Comparison of ENCODE assay signal across 11 cellular contexts in genomic region chr19:2233601-2234280, GRCh38. TPM values are rescaled to one million over a fixed set of nuclear protein-coding genes. Genes with fewer than 3 reads are reported as not detected.
A peak's percentile ranks its signal among the peaks of the same experiment; 100 is the strongest.
DNase-seq lines count a peak whose midpoint lies in the region; ATAC-seq, FAIRE-seq and TF ChIP-seq lines count a peak whose summit lies in the region.
"Had no signal": no experiment of that assay in that cellular context is flagged by ENCODE, and none has a peak within 500 bp of the region (broad histone marks: within the 10 kb centered on the region; RNA-seq: fewer than 3 reads in every experiment).

No MANE protein-coding gene starts in this region.

- H3K4ac ChIP-seq in IMR-90 (ENCODE audit: low read depth, low read length) = no peak overlapping the region

- H3K18ac ChIP-seq in IMR-90 (ENCODE audit: low read depth, low read length) = no peak overlapping the region

- H2AK9ac ChIP-seq in IMR-90 (replicated peaks; ENCODE audit: low read depth, low read length, poor library complexity) = peak overlapping the region; percentile 33

- H3K9me3 ChIP-seq in CD8-positive, alpha-beta memory T cell (ENCODE audit: low read length) = no peaks in the 10 kb centered on the region
- H3K9me3 ChIP-seq in IMR-90 (ENCODE audit: control insufficient read depth, insufficient read depth, low read length) (no peaks in the 10 kb centered on the region), astrocyte (ENCODE audit: insufficient read depth, low read depth, low read length) (no peaks in the 10 kb centered on the region)

- no peak overlapping the region for H3K23ac ChIP-seq in IMR-90 (ENCODE audit: low read depth, low read length)

- H2BK120ac ChIP-seq in IMR-90 (ENCODE audit: low read depth, low read length) = no peak overlapping the region

- FAIRE-seq in astrocyte (lab: Jason Lieb, UNC) = no peak

- POLR2A ChIA-PET in CD8-positive, alpha-beta memory T cell (lab: Charles Lee) = interaction anchor here (0.5 kb wide), 1 partner anchor 1457 kb away, joined by 3 read pairs; no protein-coding TSS in a partner anchor
- POLR2A ChIA-PET in IMR-90 (lab: Charles Lee; ENCODE audit: unreplicated experiment) = no interaction called here

- H3K36me3 ChIP-seq in CD8-positive, alpha-beta memory T cell (ENCODE audit: insufficient read depth, low read length) = peaks cover 6% of the 10 kb centered on the region
- peaks cover 45% of the 10 kb centered on the region for H3K36me3 ChIP-seq in IMR-90 (ENCODE audit: control insufficient read depth, insufficient read depth, low read length)
- H3K36me3 ChIP-seq in astrocyte (ENCODE audit: insufficient read depth, low read length) = peaks cover 12% of the 10 kb centered on the region

- H2AK5ac ChIP-seq in IMR-90 (ENCODE audit: low read depth, low read length) = no peak overlapping the region

- no peak for TF ChIP-seq CTCF in IMR-90 (conservative IDR thresholded peaks at IDR 0.05; ENCODE audit: low read depth, low read length)
- TF ChIP-seq CTCF in astrocyte (IDR thresholded peaks at IDR 0.05; ENCODE audit: insufficient read depth, low read depth, low read length) = no peak
- no peak for TF ChIP-seq CTCF in nephron progenitor cell (IDR thresholded peaks at IDR 0.05)

- H3K4me1 ChIP-seq in CD8-positive, alpha-beta memory T cell (ENCODE audit: insufficient read depth, low read length) = peaks cover 33% of the 10 kb centered on the region
- H3K4me1 ChIP-seq in IMR-90 (ENCODE audit: control insufficient read depth, insufficient read depth, low read length) = peaks cover 12% of the 10 kb centered on the region
- H3K4me1 ChIP-seq in astrocyte (ENCODE audit: insufficient read depth, low read length) = peaks cover 40% of the 10 kb centered on the region

- H3K4me3 ChIP-seq in CD8-positive, alpha-beta memory T cell (ENCODE audit: low read length) = no peak overlapping the region
- H3K4me3 ChIP-seq in IMR-90 (ENCODE audit: insufficient read depth, low read depth, low read length) = no peak overlapping the region
- H3K4me3 ChIP-seq in astrocyte (ENCODE audit: insufficient read depth, low read depth, low read length) = no peak overlapping the region

- no peak overlapping the region for H3K14ac ChIP-seq in IMR-90 (replicated peaks; ENCODE audit: low read depth, low read length)

- peaks cover 32 to 50% (median 36%) of the 10 kb centered on the region in 3 donors for H3K4me1 Mint-ChIP-seq in CD8-positive, alpha-beta memory T cell
- H3K4me1 Mint-ChIP-seq in astrocyte (ENCODE audit: low read depth, unreplicated experiment) = peaks cover 18% of the 10 kb centered on the region
- peaks cover 36% of the 10 kb centered on the region for H3K4me1 Mint-ChIP-seq in nephron progenitor cell

- H3K27ac Mint-ChIP-seq in CD8-positive, alpha-beta memory T cell = peak overlapping the region in 5 of 8 donors; percentile 39 to 91 (median 75)
- H3K27ac Mint-ChIP-seq in astrocyte (ENCODE audit: unreplicated experiment) (no peak overlapping the region), nephron progenitor cell (peak overlapping the region; percentile 48)

- no peak overlapping the region for H2BK20ac ChIP-seq in IMR-90 (ENCODE audit: low read depth, low read length)

- H4K91ac ChIP-seq in IMR-90 (ENCODE audit: insufficient read depth, low read depth, low read length) = no peak overlapping the region

- no peak overlapping the region for H3K56ac ChIP-seq in IMR-90 (ENCODE audit: extremely low read depth, insufficient read depth, low read length)

- H3K36me3 Mint-ChIP-seq in CD8-positive, alpha-beta memory T cell = peaks cover 0 to 71% (median 4%) of the 10 kb centered on the region in 3 donors
- H3K36me3 Mint-ChIP-seq in astrocyte (ENCODE audit: low read depth, unreplicated experiment) = peaks cover 3% of the 10 kb centered on the region
- peaks cover 10% of the 10 kb centered on the region for H3K36me3 Mint-ChIP-seq in nephron progenitor cell (ENCODE audit: low read depth)

- no peak overlapping the region for H3K27ac ChIP-seq in CD8-positive, alpha-beta memory T cell (ENCODE audit: low read depth, low read length)
- H3K27ac ChIP-seq in IMR-90 (ENCODE audit: insufficient read depth, low read length) (no peak overlapping the region), astrocyte (ENCODE audit: low read depth, low read length) (no peak overlapping the region)

- dilution Hi-C loops in IMR-90 (cut with HindIII; ENCODE audit: low sequenced_read_pairs, unreplicated experiment) = no loop called here

- H3K4me2 ChIP-seq in IMR-90 (ENCODE audit: low read depth, low read length) (no peak overlapping the region), astrocyte (ENCODE audit: low read length) (peak overlapping the region; percentile 93)

- no peaks in the 10 kb centered on the region for H3K9me3 Mint-ChIP-seq in CD8-positive, alpha-beta memory T cell
- H3K9me3 Mint-ChIP-seq in astrocyte (ENCODE audit: unreplicated experiment) (no peaks in the 10 kb centered on the region), nephron progenitor cell (no peaks in the 10 kb centered on the region)

- WGBS in IMR-90 (ENCODE audit: extremely low coverage in 2 of 2, insufficient read length in 1 of 2), 2 experiments = 88% methylated on average over 19 of the region's 25 CpGs; no CpG with 5 or more reads in 1 of the 2 experiments

- H3K9ac ChIP-seq in IMR-90 (ENCODE audit: low read depth, low read length) = no peak overlapping the region
- peak overlapping the region; percentile 28 for H3K9ac ChIP-seq in astrocyte (ENCODE audit: low read length)

- H3K79me1 ChIP-seq in IMR-90 (ENCODE audit: low read depth in 1 of 2, low read length in 2 of 2) = peaks cover 9 to 56% of the 10 kb centered on the region in 2 experiments

- in situ Hi-C loops in IMR-90 (cut with MboI; ENCODE audit: low sequenced_read_pairs) = no loop called here

- no peak for ATAC-seq in IMR-90 (ENCODE audit: low read depth)

- no peak overlapping the region for H2BK5ac ChIP-seq in IMR-90 (ENCODE audit: low read depth, low read length, poor library complexity, severe bottlenecking)

- no peak for DNase-seq in CD8-positive, alpha-beta memory T cell
- DNase-seq in IMR-90 (no peak), astrocyte (ENCODE audit: low read depth) (no peak), nephron progenitor cell (no peak), NCI-H1105 (lab: John Stamatoyannopoulos, UW) (no peak), NCI-H1694 (lab: John Stamatoyannopoulos, UW) (no peak), NCI-H526 (lab: John Stamatoyannopoulos, UW) (no peak)
- DNase-seq: NCI-H2107 had no signal

- intact Hi-C loops in IMR-90 (cut with micrococcal nuclease) = no loop called here

- TF ChIP-seq RAD21 in IMR-90 (IDR thresholded peaks at IDR 0.05; ENCODE audit: low read length) = no peak

- no peak overlapping the region for H4K8ac ChIP-seq in IMR-90 (ENCODE audit: low read depth in 2 of 2, low read length in 2 of 2)

- H4K20me1 ChIP-seq in IMR-90 (ENCODE audit: insufficient read depth, low read length) (peaks cover 38% of the 10 kb centered on the region), astrocyte (ENCODE audit: insufficient read depth, low read length) (peaks cover 60% of the 10 kb centered on the region)

- H3K4me3 Mint-ChIP-seq in CD8-positive, alpha-beta memory T cell = peak overlapping the region in 6 of 7 donors; percentile 44 to 98 (median 92)
- H3K4me3 Mint-ChIP-seq in astrocyte (ENCODE audit: unreplicated experiment) (peak overlapping the region; percentile 97), nephron progenitor cell (peak overlapping the region; percentile 89)

- H3K9me1 ChIP-seq in IMR-90 (ENCODE audit: insufficient read depth, low read length) = peaks cover 6% of the 10 kb centered on the region

- H4K5ac ChIP-seq in IMR-90 (ENCODE audit: low read depth, low read length) = no peak overlapping the region

- CTCF ChIA-PET in CD8-positive, alpha-beta memory T cell (lab: Charles Lee) = interaction anchor here (0.9 to 3.3 kb wide), 3 partner anchors 25 to 41 kb away, joined by 3 to 20 read pairs (median 4); no protein-coding TSS in a partner anchor
- CTCF ChIA-PET in IMR-90 (lab: Yijun Ruan, JAX) = no interaction called here

- no peak for TF ChIP-seq POLR2A in IMR-90 (IDR thresholded peaks at IDR 0.05; ENCODE audit: low read depth, low read length)

- H2BK15ac ChIP-seq in IMR-90 (ENCODE audit: low read depth, low read length) = no peak overlapping the region

- H3K27me3 ChIP-seq in CD8-positive, alpha-beta memory T cell (ENCODE audit: insufficient read depth, low read length, poor library complexity, severe bottlenecking) = no peaks in the 10 kb centered on the region
- H3K27me3 ChIP-seq in IMR-90 (ENCODE audit: control insufficient read depth, insufficient read depth, low read length) (no peaks in the 10 kb centered on the region), astrocyte (ENCODE audit: insufficient read depth, low read length) (no peaks in the 10 kb centered on the region)

- peaks cover 67% of the 10 kb centered on the region for H3K79me2 ChIP-seq in astrocyte (ENCODE audit: insufficient read depth, low read length)

- H3K27me3 Mint-ChIP-seq in CD8-positive, alpha-beta memory T cell = peaks cover 0 to 5% of the 10 kb centered on the region in 2 donors
- H3K27me3 Mint-ChIP-seq in astrocyte (ENCODE audit: low read depth, unreplicated experiment) (no peaks in the 10 kb centered on the region), nephron progenitor cell (ENCODE audit: low read depth, poor library complexity) (no peaks in the 10 kb centered on the region)

- BruUV-seq in IMR-90 (replicated peaks; lab: Mats Ljungman, UMichigan) = TSS peak; percentile 58

- H2AFZ ChIP-seq in IMR-90 (replicated peaks; ENCODE audit: low read length, poor library complexity) = no peak overlapping the region
- no peak overlapping the region for H2AFZ ChIP-seq in astrocyte (ENCODE audit: low read depth, low read length)

RNA-seq across cellular contexts. Expression of gene PLEKHJ1, which starts 2.4 kb away (rescaled TPM):
- total RNA-seq in CD8-positive, alpha-beta memory T cell = 10 to 100 TPM; 96.6 to 99.1 TPM
- polyA plus RNA-seq in CD8-positive, alpha-beta memory T cell = 120 TPM
- total RNA-seq in IMR-90 (2012; rRNA removed) (31.7 and 33.1 TPM in 2 replicates), astrocyte (69.9 and 78.3 TPM in 2 replicates)
- 62.8 and 69.8 TPM in 2 replicates for polyA plus RNA-seq in IMR-90 (2012; rRNA removed)
- 88.7 and 101 TPM in 2 replicates for polyA plus RNA-seq in IMR-90 (2012; cell fraction: cytosol; rRNA removed)
- 146 and 214 TPM in 2 replicates for polyA plus RNA-seq in IMR-90 (2012; cell fraction: nucleus; rRNA removed; ENCODE audit: low replicate concordance)

RNA-seq across cellular contexts. Expression of gene SF3A2, which starts 2.9 kb away (rescaled TPM):
- 100 to 1,000 TPM; 131 to 138 TPM for total RNA-seq in CD8-positive, alpha-beta memory T cell
- polyA plus RNA-seq in CD8-positive, alpha-beta memory T cell = 36.2 TPM
- 4.8 and 7.5 TPM in 2 replicates for total RNA-seq in IMR-90 (2012; rRNA removed)
- 29.8 and 34.5 TPM in 2 replicates for polyA plus RNA-seq in IMR-90 (2012; rRNA removed)
- 18.6 and 34.5 TPM in 2 replicates for polyA plus RNA-seq in IMR-90 (2012; cell fraction: cytosol; rRNA removed)
- 82.8 and 174 TPM in 2 replicates for polyA plus RNA-seq in IMR-90 (2012; cell fraction: nucleus; rRNA removed; ENCODE audit: low replicate concordance)
- 76.6 and 83.2 TPM in 2 replicates for total RNA-seq in astrocyte

RNA-seq across cellular contexts. Expression of gene AMH, which starts 15.4 kb away (rescaled TPM):
- 1 to 10 TPM; 5.9 to 7.4 TPM for total RNA-seq in CD8-positive, alpha-beta memory T cell
- polyA plus RNA-seq in CD8-positive, alpha-beta memory T cell = not detected
- under 0.01 TPM in 1 of 2 replicates, not detected in the other for total RNA-seq in IMR-90 (2012; rRNA removed)
- polyA plus RNA-seq in IMR-90 (2012; rRNA removed) = 0.86 and 1.5 TPM in 2 replicates
- polyA plus RNA-seq in IMR-90 (2012; cell fraction: cytosol; rRNA removed) = 0.06 and 0.22 TPM in 2 replicates
- polyA plus RNA-seq in IMR-90 (2012; cell fraction: nucleus; rRNA removed; ENCODE audit: low replicate concordance) = 9.1 and 40.5 TPM in 2 replicates
- 3.5 and 4.6 TPM in 2 replicates for total RNA-seq in astrocyte
- total RNA-seq: kidney epithelial cell had no signal

RNA-seq across cellular contexts. Expression of gene JSRP1, which starts 22.5 kb away (rescaled TPM):
- total RNA-seq in CD8-positive, alpha-beta memory T cell = 1 to 10 TPM in 1 of 2 experiments, under 1 TPM in 1; 0.73 to 1.0 TPM
- polyA plus RNA-seq in CD8-positive, alpha-beta memory T cell = 0.91 TPM
- total RNA-seq in IMR-90 (2012; rRNA removed) (not detected in 2 replicates), astrocyte (0.36 and 1.3 TPM in 2 replicates)
- polyA plus RNA-seq in IMR-90 (2012; rRNA removed) = not detected in 2 replicates
- polyA plus RNA-seq in IMR-90 (2012; cell fraction: cytosol; rRNA removed) = 0.07 and 0.18 TPM in 2 replicates
- 0.62 and 0.78 TPM in 2 replicates for polyA plus RNA-seq in IMR-90 (2012; cell fraction: nucleus; rRNA removed; ENCODE audit: low replicate concordance)
- total RNA-seq: M059J had no signal

RNA-seq across cellular contexts. Expression of gene PEAK3, which starts 48.2 kb away (rescaled TPM):
- not detected for total RNA-seq in CD8-positive, alpha-beta memory T cell
- 0.79 TPM for polyA plus RNA-seq in CD8-positive, alpha-beta memory T cell
- total RNA-seq in IMR-90 (2012; rRNA removed) (under 0.01 TPM in 1 of 2 replicates, not detected in the other), astrocyte (0.18 TPM in 1 of 2 replicates, not detected in the other)
- 0.09 and 0.19 TPM in 2 replicates for polyA plus RNA-seq in IMR-90 (2012; rRNA removed)
- polyA plus RNA-seq in IMR-90 (2012; cell fraction: cytosol; rRNA removed) = 0.09 and 0.15 TPM in 2 replicates
- 0.14 TPM in 1 of 2 replicates, not detected in the other for polyA plus RNA-seq in IMR-90 (2012; cell fraction: nucleus; rRNA removed; ENCODE audit: low replicate concordance)
- total RNA-seq: kidney epithelial cell, M059J, skeletal muscle tissue had no signal
